ENCODE assay signal across 9 cellular contexts in genomic region chr3:58237940-58238681, GRCh38. TPM values are rescaled to one million over a fixed set of nuclear protein-coding genes. Genes with fewer than 3 reads are reported as not detected.
DNase-seq lines count a peak whose midpoint lies in the region; ATAC-seq and TF ChIP-seq lines count a peak whose summit lies in the region.
"Had no signal": no experiment of that assay in that cellular context is flagged by ENCODE, and none has a peak within 500 bp of the region (broad histone marks: within the 10 kb centered on the region; RNA-seq: fewer than 3 reads in every experiment).

No MANE protein-coding gene starts in this region.

- TF ChIP-seq CTCF in CD14-positive monocyte (IDR thresholded peaks at IDR 0.05), result no peak
- TF ChIP-seq CTCF in VCaP (conservative IDR thresholded peaks at IDR 0.05), result no peak

- peaks cover 40% of the 10 kb centered on the region for H3K4me1 Mint-ChIP-seq in CD14-positive monocyte

- H3K27ac ChIP-seq in VCaP, result peak overlapping the region; percentile 67; the same call in 1 of the 2 replicates

- H3K4me3 Mint-ChIP-seq in CD14-positive monocyte, result peak overlapping the region; percentile 96

- ATAC-seq in GM19438 (IDR thresholded peaks at IDR 0.05; ENCODE audit: low read depth, unreplicated experiment), result peak; percentile 31

- intact Hi-C loops in CD14-positive monocyte (cut with micrococcal nuclease), result loop anchor here in 1 of 2 donors (5.0 kb wide), 1 partner anchor 34 kb away; no protein-coding TSS in a partner anchor

- H3K36me3 Mint-ChIP-seq in CD14-positive monocyte, result peaks cover 0 to 6% of the 10 kb centered on the region in 2 donors

- peaks cover 2 to 12% (median 7%) of the 10 kb centered on the region in 3 donors for H3K27me3 Mint-ChIP-seq in CD14-positive monocyte (ENCODE audit: low read depth in 3 of 3)

- H3K9me3 Mint-ChIP-seq in CD14-positive monocyte, result peaks cover 0 to 2% (median 0%) of the 10 kb centered on the region in 7 donors

- peak overlapping the region; percentile 28 to 88 (median 81) for H3K27ac Mint-ChIP-seq in CD14-positive monocyte

- peak; percentile 62 for DNase-seq in CD14-positive monocyte (ENCODE audit: low spot score)
- peak; percentile 5 for DNase-seq in HT-29 (ENCODE audit: low spot score)
- DNase-seq in central memory CD4-positive, alpha-beta T cell, result peak; percentile 8
- peak; percentile 30 for DNase-seq in kidney tubule cell (ENCODE audit: low spot score)
- DNase-seq in stimulated activated CD4-positive, alpha-beta T cell treated with anti-CD3 and anti-CD28 coated beads, Interleukin-1b, Interleukin-23, amount 100 ng/mL, for 24 hours (ENCODE audit: low read depth in 4 of 4, low spot score in 1 of 4), result peak in 3 of 4 experiments; percentile 16 to 35 (median 26)
- no peak for DNase-seq in NCI-H128 (lab: John Stamatoyannopoulos, UW; ENCODE audit: unreplicated experiment)

RNA-seq across cellular contexts. Expression of gene ABHD6, which starts 0.5 kb away (rescaled TPM):
- 10 to 100 TPM in 1 of 2 donors, 1 to 10 TPM in 1; 9.0 to 11.6 TPM for polyA plus RNA-seq in CD14-positive monocyte
- 6.1 and 10.5 TPM in 2 replicates for total RNA-seq in HT-29 (2014; rRNA removed; shearing (Covaris generic))

RNA-seq across cellular contexts. Expression of gene DNASE1L3, which starts 27.3 kb away (rescaled TPM):
- polyA plus RNA-seq in CD14-positive monocyte, result not detected
- not detected in 2 replicates for total RNA-seq in HT-29 (2014; rRNA removed; shearing (Covaris generic))
- total RNA-seq: T-helper 2 cell treated with Interferon-gamma antibody and Interleukin-4, amounts not matched to agents 100 ng/mL and 5 ng/mL, for 36 hours had no signal
